Comparison of ENCODE assay signal across 1 cellular context in the genomic region with DNA sequence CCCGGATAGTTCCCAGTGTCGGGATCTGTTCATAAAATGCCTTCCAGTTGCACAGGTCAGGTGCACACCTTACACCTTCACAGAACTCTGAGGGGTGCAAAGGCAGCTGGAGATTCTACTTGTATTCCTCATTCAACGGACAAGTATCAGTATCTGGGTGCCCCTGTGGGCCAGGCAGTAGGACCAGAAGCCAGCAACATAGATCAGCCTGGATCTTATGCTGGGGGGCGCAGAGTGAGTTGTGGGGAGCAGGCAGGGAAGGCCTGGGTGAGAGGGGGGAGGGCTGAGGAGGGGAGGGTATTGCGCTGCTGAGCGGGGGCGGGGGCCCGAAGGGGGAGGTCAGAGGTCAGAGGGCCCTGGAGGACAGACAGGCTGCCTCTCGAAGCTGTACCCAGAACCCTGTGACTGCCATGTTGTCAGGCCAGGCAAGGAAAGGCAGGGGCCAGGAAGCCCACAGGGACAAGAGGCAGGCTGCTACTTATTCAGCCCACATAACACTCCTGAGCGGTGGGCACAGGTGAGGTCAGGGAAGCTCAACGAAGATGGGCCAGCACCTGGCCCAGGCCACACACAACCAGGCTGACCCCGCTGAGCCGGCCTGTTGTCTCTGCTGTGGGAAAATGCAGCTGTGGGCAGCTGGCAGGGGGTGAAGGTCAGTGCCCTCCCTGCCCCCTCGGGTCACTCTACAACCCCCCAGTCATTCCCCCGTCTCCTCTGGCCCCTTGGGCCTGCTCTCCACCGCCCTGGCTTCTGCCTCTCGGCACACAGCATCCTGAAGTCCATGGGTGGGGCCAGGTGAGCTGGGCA.
A peak's percentile ranks its signal among the peaks of the same experiment; 100 is the strongest.
TF ChIP-seq lines count a peak whose summit lies in the region.

No MANE protein-coding gene starts in this region.

TF ChIP-seq in HepG2, 621 proteins besides CTCF, POLR2A, EP300 and RAD21 (continues in another document):
- TF ChIP-seq, protein P1, sequence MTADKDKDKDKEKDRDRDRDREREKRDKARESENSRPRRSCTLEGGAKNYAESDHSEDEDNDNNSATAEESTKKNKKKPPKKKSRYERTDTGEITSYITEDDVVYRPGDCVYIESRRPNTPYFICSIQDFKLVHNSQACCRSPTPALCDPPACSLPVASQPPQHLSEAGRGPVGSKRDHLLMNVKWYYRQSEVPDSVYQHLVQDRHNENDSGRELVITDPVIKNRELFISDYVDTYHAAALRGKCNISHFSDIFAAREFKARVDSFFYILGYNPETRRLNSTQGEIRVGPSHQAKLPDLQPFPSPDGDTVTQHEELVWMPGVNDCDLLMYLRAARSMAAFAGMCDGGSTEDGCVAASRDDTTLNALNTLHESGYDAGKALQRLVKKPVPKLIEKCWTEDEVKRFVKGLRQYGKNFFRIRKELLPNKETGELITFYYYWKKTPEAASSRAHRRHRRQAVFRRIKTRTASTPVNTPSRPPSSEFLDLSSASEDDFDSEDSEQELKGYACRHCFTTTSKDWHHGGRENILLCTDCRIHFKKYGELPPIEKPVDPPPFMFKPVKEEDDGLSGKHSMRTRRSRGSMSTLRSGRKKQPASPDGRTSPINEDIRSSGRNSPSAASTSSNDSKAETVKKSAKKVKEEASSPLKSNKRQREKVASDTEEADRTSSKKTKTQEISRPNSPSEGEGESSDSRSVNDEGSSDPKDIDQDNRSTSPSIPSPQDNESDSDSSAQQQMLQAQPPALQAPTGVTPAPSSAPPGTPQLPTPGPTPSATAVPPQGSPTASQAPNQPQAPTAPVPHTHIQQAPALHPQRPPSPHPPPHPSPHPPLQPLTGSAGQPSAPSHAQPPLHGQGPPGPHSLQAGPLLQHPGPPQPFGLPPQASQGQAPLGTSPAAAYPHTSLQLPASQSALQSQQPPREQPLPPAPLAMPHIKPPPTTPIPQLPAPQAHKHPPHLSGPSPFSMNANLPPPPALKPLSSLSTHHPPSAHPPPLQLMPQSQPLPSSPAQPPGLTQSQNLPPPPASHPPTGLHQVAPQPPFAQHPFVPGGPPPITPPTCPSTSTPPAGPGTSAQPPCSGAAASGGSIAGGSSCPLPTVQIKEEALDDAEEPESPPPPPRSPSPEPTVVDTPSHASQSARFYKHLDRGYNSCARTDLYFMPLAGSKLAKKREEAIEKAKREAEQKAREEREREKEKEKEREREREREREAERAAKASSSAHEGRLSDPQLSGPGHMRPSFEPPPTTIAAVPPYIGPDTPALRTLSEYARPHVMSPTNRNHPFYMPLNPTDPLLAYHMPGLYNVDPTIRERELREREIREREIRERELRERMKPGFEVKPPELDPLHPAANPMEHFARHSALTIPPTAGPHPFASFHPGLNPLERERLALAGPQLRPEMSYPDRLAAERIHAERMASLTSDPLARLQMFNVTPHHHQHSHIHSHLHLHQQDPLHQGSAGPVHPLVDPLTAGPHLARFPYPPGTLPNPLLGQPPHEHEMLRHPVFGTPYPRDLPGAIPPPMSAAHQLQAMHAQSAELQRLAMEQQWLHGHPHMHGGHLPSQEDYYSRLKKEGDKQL (CRISPR knock-in tag; IDR thresholded peaks at IDR 0.05; ENCODE audit: low read depth) = no peak
- TF ChIP-seq KLF12 (CRISPR knock-in tag; IDR thresholded peaks at IDR 0.05; ENCODE audit: borderline replicate concordance) = no peak
- TF ChIP-seq SP4 (CRISPR knock-in tag; IDR thresholded peaks at IDR 0.05) = no peak; the same call in 1 of the 2 replicates
- peak; percentile 64 for TF ChIP-seq AGO1 (IDR thresholded peaks at IDR 0.05; ENCODE audit: low read depth, low read length, poor library complexity, severe bottlenecking)
- TF ChIP-seq RXRB (CRISPR knock-in tag; IDR thresholded peaks at IDR 0.05; ENCODE audit: borderline replicate concordance) = peak; percentile 22; the same call in 1 of the 2 replicates
- TF ChIP-seq KLF13 (CRISPR knock-in tag; IDR thresholded peaks at IDR 0.05) = no peak
- TF ChIP-seq, protein P2, sequence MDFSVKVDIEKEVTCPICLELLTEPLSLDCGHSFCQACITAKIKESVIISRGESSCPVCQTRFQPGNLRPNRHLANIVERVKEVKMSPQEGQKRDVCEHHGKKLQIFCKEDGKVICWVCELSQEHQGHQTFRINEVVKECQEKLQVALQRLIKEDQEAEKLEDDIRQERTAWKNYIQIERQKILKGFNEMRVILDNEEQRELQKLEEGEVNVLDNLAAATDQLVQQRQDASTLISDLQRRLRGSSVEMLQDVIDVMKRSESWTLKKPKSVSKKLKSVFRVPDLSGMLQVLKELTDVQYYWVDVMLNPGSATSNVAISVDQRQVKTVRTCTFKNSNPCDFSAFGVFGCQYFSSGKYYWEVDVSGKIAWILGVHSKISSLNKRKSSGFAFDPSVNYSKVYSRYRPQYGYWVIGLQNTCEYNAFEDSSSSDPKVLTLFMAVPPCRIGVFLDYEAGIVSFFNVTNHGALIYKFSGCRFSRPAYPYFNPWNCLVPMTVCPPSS (IDR thresholded peaks at IDR 0.05) = no peak
- no peak for TF ChIP-seq KDM2A (CRISPR knock-in tag; IDR thresholded peaks at IDR 0.05; ENCODE audit: borderline replicate concordance, low read depth)
- TF ChIP-seq LCORL (IDR thresholded peaks at IDR 0.05) = no peak
- 0 out of 2 replicates have a peak, but pooled peaks have one; percentile 38 for TF ChIP-seq LCORL (CRISPR knock-in tag; IDR thresholded peaks at IDR 0.05)
- TF ChIP-seq, protein P3, sequence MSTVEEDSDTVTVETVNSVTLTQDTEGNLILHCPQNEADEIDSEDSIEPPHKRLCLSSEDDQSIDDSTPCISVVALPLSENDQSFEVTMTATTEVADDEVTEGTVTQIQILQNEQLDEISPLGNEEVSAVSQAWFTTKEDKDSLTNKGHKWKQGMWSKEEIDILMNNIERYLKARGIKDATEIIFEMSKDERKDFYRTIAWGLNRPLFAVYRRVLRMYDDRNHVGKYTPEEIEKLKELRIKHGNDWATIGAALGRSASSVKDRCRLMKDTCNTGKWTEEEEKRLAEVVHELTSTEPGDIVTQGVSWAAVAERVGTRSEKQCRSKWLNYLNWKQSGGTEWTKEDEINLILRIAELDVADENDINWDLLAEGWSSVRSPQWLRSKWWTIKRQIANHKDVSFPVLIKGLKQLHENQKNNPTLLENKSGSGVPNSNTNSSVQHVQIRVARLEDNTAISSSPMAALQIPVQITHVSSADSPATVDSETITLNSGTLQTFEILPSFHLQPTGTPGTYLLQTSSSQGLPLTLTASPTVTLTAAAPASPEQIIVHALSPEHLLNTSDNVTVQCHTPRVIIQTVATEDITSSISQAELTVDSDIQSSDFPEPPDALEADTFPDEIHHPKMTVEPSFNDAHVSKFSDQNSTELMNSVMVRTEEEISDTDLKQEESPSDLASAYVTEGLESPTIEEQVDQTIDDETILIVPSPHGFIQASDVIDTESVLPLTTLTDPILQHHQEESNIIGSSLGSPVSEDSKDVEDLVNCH (CRISPR knock-in tag; IDR thresholded peaks at IDR 0.05) = no peak
- TF ChIP-seq IKZF1 (IDR thresholded peaks at IDR 0.05) = no peak
- TF ChIP-seq SNRNP70 (IDR thresholded peaks at IDR 0.05; ENCODE audit: low read depth, low read length) = no peak
- TF ChIP-seq MIER2 (CRISPR knock-in tag; IDR thresholded peaks at IDR 0.05) = no peak
- no peak for TF ChIP-seq PHF20 (CRISPR knock-in tag; IDR thresholded peaks at IDR 0.05)
- TF ChIP-seq, protein P4, sequence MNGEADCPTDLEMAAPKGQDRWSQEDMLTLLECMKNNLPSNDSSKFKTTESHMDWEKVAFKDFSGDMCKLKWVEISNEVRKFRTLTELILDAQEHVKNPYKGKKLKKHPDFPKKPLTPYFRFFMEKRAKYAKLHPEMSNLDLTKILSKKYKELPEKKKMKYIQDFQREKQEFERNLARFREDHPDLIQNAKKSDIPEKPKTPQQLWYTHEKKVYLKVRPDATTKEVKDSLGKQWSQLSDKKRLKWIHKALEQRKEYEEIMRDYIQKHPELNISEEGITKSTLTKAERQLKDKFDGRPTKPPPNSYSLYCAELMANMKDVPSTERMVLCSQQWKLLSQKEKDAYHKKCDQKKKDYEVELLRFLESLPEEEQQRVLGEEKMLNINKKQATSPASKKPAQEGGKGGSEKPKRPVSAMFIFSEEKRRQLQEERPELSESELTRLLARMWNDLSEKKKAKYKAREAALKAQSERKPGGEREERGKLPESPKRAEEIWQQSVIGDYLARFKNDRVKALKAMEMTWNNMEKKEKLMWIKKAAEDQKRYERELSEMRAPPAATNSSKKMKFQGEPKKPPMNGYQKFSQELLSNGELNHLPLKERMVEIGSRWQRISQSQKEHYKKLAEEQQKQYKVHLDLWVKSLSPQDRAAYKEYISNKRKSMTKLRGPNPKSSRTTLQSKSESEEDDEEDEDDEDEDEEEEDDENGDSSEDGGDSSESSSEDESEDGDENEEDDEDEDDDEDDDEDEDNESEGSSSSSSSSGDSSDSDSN (CRISPR knock-in tag; IDR thresholded peaks at IDR 0.05) = 0 out of 2 replicates have a peak, but pooled peaks have one; percentile 26
- TF ChIP-seq RBM39 (IDR thresholded peaks at IDR 0.05; ENCODE audit: low read depth, low read length, poor library complexity, severe bottlenecking) = peak; percentile 72
- no peak for TF ChIP-seq ZNF235 (CRISPR knock-in tag; IDR thresholded peaks at IDR 0.05; ENCODE audit: borderline replicate concordance)
- TF ChIP-seq ZNF768 (CRISPR knock-in tag; IDR thresholded peaks at IDR 0.05) = peak; percentile 25; the same call in 1 of the 2 replicates
- TF ChIP-seq, protein P5, sequence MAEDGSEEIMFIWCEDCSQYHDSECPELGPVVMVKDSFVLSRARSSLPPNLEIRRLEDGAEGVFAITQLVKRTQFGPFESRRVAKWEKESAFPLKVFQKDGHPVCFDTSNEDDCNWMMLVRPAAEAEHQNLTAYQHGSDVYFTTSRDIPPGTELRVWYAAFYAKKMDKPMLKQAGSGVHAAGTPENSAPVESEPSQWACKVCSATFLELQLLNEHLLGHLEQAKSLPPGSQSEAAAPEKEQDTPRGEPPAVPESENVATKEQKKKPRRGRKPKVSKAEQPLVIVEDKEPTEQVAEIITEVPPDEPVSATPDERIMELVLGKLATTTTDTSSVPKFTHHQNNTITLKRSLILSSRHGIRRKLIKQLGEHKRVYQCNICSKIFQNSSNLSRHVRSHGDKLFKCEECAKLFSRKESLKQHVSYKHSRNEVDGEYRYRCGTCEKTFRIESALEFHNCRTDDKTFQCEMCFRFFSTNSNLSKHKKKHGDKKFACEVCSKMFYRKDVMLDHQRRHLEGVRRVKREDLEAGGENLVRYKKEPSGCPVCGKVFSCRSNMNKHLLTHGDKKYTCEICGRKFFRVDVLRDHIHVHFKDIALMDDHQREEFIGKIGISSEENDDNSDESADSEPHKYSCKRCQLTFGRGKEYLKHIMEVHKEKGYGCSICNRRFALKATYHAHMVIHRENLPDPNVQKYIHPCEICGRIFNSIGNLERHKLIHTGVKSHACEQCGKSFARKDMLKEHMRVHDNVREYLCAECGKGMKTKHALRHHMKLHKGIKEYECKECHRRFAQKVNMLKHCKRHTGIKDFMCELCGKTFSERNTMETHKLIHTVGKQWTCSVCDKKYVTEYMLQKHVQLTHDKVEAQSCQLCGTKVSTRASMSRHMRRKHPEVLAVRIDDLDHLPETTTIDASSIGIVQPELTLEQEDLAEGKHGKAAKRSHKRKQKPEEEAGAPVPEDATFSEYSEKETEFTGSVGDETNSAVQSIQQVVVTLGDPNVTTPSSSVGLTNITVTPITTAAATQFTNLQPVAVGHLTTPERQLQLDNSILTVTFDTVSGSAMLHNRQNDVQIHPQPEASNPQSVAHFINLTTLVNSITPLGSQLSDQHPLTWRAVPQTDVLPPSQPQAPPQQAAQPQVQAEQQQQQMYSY (CRISPR knock-in tag; IDR thresholded peaks at IDR 0.05) = no peak
- 0 out of 2 replicates have a peak, but pooled peaks have one; percentile 2 for TF ChIP-seq TARDBP (CRISPR knock-in tag; IDR thresholded peaks at IDR 0.05)
- TF ChIP-seq, protein P6, sequence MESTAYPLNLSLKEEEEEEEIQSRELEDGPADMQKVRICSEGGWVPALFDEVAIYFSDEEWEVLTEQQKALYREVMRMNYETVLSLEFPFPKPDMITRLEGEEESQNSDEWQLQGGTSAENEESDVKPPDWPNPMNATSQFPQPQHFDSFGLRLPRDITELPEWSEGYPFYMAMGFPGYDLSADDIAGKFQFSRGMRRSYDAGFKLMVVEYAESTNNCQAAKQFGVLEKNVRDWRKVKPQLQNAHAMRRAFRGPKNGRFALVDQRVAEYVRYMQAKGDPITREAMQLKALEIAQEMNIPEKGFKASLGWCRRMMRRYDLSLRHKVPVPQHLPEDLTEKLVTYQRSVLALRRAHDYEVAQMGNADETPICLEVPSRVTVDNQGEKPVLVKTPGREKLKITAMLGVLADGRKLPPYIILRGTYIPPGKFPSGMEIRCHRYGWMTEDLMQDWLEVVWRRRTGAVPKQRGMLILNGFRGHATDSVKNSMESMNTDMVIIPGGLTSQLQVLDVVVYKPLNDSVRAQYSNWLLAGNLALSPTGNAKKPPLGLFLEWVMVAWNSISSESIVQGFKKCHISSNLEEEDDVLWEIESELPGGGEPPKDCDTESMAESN (CRISPR knock-in tag; conservative IDR thresholded peaks at IDR 0.05) = no peak
- TF ChIP-seq NR2F6 (IDR thresholded peaks at IDR 0.05) = peak; percentile 71
- peak; percentile 83 for TF ChIP-seq NR2F6 (CRISPR knock-in tag; IDR thresholded peaks at IDR 0.05)
- TF ChIP-seq PHF8 (CRISPR knock-in tag; IDR thresholded peaks at IDR 0.05) = 0 out of 2 replicates have a peak, but pooled peaks have one; percentile 10
- TF ChIP-seq, protein P7, sequence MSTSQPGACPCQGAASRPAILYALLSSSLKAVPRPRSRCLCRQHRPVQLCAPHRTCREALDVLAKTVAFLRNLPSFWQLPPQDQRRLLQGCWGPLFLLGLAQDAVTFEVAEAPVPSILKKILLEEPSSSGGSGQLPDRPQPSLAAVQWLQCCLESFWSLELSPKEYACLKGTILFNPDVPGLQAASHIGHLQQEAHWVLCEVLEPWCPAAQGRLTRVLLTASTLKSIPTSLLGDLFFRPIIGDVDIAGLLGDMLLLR (CRISPR knock-in tag; IDR thresholded peaks at IDR 0.05) = peak; percentile 37; the same call in 1 of the 2 replicates
- TF ChIP-seq ZNF317 (CRISPR knock-in tag; IDR thresholded peaks at IDR 0.05) = no peak
- TF ChIP-seq HDAC6 (IDR thresholded peaks at IDR 0.05; ENCODE audit: low read depth, low read length) = no peak
- TF ChIP-seq ZFY (CRISPR knock-in tag; IDR thresholded peaks at IDR 0.05) = 0 out of 2 replicates have a peak, but pooled peaks have one; percentile 18
- TF ChIP-seq ZBTB38 (CRISPR knock-in tag; IDR thresholded peaks at IDR 0.05) = peak; percentile 25; the same call in 1 of the 2 replicates
- TF ChIP-seq, protein P8, sequence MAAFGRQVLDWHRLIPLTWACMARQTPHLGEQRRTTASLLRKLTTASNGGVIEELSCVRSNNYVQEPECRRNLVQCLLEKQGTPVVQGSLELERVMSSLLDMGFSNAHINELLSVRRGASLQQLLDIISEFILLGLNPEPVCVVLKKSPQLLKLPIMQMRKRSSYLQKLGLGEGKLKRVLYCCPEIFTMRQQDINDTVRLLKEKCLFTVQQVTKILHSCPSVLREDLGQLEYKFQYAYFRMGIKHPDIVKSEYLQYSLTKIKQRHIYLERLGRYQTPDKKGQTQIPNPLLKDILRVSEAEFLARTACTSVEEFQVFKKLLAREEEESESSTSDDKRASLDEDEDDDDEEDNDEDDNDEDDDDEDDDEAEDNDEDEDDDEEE (CRISPR knock-in tag; IDR thresholded peaks at IDR 0.05) = 0 out of 2 replicates have a peak, but pooled peaks have one; percentile 27
- no peak for TF ChIP-seq ZNF430 (CRISPR knock-in tag; IDR thresholded peaks at IDR 0.05)
- no peak for TF ChIP-seq SRY (CRISPR knock-in tag; IDR thresholded peaks at IDR 0.05)
- TF ChIP-seq U2AF1 (optimal IDR thresholded peaks at IDR 0.05; ENCODE audit: low read depth, low read length) = peak; percentile 55
- TF ChIP-seq TSC22D2 (CRISPR knock-in tag; IDR thresholded peaks at IDR 0.05; ENCODE audit: borderline replicate concordance) = no peak
- TF ChIP-seq ZSCAN20 (CRISPR knock-in tag; IDR thresholded peaks at IDR 0.05; ENCODE audit: borderline replicate concordance) = no peak
- no peak for TF ChIP-seq ZNF577 (CRISPR knock-in tag; IDR thresholded peaks at IDR 0.05; ENCODE audit: borderline replicate concordance, low read depth)
